In genomic region chr20:58997141-58997770, GRCh38 we compare ENCODE assay signal across 26 cellular contexts. TPM values are rescaled to one million over a fixed set of nuclear protein-coding genes. Genes with fewer than 3 reads are reported as not detected.
DNase-seq lines count a peak whose midpoint lies in the region; ATAC-seq and TF ChIP-seq lines count a peak whose summit lies in the region.
"Had no signal": no experiment of that assay in that cellular context is flagged by ENCODE, and none has a peak within 500 bp of the region (broad histone marks: within the 10 kb centered on the region; RNA-seq: fewer than 3 reads in every experiment).

No MANE protein-coding gene starts in this region.

- H3K36me3 Mint-ChIP-seq in activated CD8-positive, alpha-beta T cell treated with anti-CD3 and anti-CD28 coated beads, Interleukin-2, amount 10 ng/mL, durations not matched to agents 7 days and 5 days (ENCODE audit: low read depth): peaks cover 61% of the 10 kb centered on the region
- H3K36me3 Mint-ChIP-seq in activated CD8-positive, alpha-beta T cell treated with anti-CD3 and anti-CD28 coated beads for 36 hours (ENCODE audit: low read depth): peaks cover 39% of the 10 kb centered on the region
- no peaks in the 10 kb centered on the region for H3K36me3 Mint-ChIP-seq in glutamatergic neuron (ENCODE audit: unreplicated experiment)
- peaks cover 31% of the 10 kb centered on the region for H3K36me3 Mint-ChIP-seq in type B pancreatic cell

- no peaks in the 10 kb centered on the region for H3K27me3 Mint-ChIP-seq in activated CD8-positive, alpha-beta T cell treated with anti-CD3 and anti-CD28 coated beads, Interleukin-2, amount 10 ng/mL, durations not matched to agents 7 days and 5 days (ENCODE audit: low read depth)
- no peaks in the 10 kb centered on the region for H3K27me3 Mint-ChIP-seq in activated CD8-positive, alpha-beta T cell treated with anti-CD3 and anti-CD28 coated beads for 36 hours
- H3K27me3 Mint-ChIP-seq in glutamatergic neuron (ENCODE audit: unreplicated experiment) (peaks cover 6% of the 10 kb centered on the region), type B pancreatic cell (no peaks in the 10 kb centered on the region)
- H3K27me3 Mint-ChIP-seq: effector memory CD8-positive, alpha-beta T cell had no signal

- H3K4me1 Mint-ChIP-seq in activated CD8-positive, alpha-beta T cell treated with anti-CD3 and anti-CD28 coated beads, Interleukin-2, amount 10 ng/mL, durations not matched to agents 7 days and 5 days (ENCODE audit: low read depth): peaks cover 3% of the 10 kb centered on the region
- H3K4me1 Mint-ChIP-seq in activated CD8-positive, alpha-beta T cell treated with anti-CD3 and anti-CD28 coated beads for 36 hours (ENCODE audit: low read depth): no peaks in the 10 kb centered on the region
- H3K4me1 Mint-ChIP-seq in glutamatergic neuron (ENCODE audit: low read depth, unreplicated experiment) (peaks cover 4% of the 10 kb centered on the region), type B pancreatic cell (ENCODE audit: unreplicated experiment) (no peaks in the 10 kb centered on the region)

- no peak overlapping the region for H3K4me3 Mint-ChIP-seq in activated CD8-positive, alpha-beta T cell treated with anti-CD3 and anti-CD28 coated beads, Interleukin-2, amount 10 ng/mL, durations not matched to agents 7 days and 5 days
- no peak overlapping the region for H3K4me3 Mint-ChIP-seq in activated CD8-positive, alpha-beta T cell treated with anti-CD3 and anti-CD28 coated beads for 36 hours
- H3K4me3 Mint-ChIP-seq in glutamatergic neuron (ENCODE audit: unreplicated experiment): peak overlapping the region; percentile 5
- no peak overlapping the region for H3K4me3 Mint-ChIP-seq in type B pancreatic cell
- H3K4me3 Mint-ChIP-seq: effector memory CD8-positive, alpha-beta T cell had no signal

- H3K4me3 ChIP-seq in BE2C (ENCODE audit: low read depth, low read length): no peak overlapping the region
- H3K4me3 ChIP-seq: lung, smooth muscle cell, tibial artery had no signal

- H3K27ac ChIP-seq in RWPE1: peak overlapping the region; percentile 52; the same call in 1 of the 2 replicates
- H3K27ac ChIP-seq: tibial artery had no signal

- CTCF ChIA-PET in activated CD8-positive, alpha-beta T cell treated with anti-CD3 and anti-CD28 coated beads, Interleukin-2, amount 10 ng/mL, durations not matched to agents 7 days and 5 days (lab: Charles Lee): no interaction called here
- CTCF ChIA-PET in activated CD8-positive, alpha-beta T cell treated with anti-CD3 and anti-CD28 coated beads for 36 hours (lab: Charles Lee): no interaction called here
- CTCF ChIA-PET in RWPE1 (lab: Yijun Ruan, JAX): interaction anchor here (0.6 to 0.7 kb wide), 2 partner anchors 18 to 787 kb away, joined by 3 to 4 read pairs; no protein-coding TSS in a partner anchor

- intact Hi-C loops in activated CD8-positive, alpha-beta T cell treated with anti-CD3 and anti-CD28 coated beads for 36 hours (cut with micrococcal nuclease): no loop called here

- H3K9me3 ChIP-seq in BE2C: no peaks in the 10 kb centered on the region
- H3K9me3 ChIP-seq: Caco-2, tibial artery had no signal

- no peak for DNase-seq in activated CD8-positive, alpha-beta T cell treated with anti-CD3 and anti-CD28 coated beads, Interleukin-2, amount 10 ng/mL, durations not matched to agents 7 days and 5 days
- DNase-seq in activated CD8-positive, alpha-beta T cell treated with anti-CD3 and anti-CD28 coated beads for 36 hours: no peak
- DNase-seq in RWPE1 (ENCODE audit: low spot score) (no peak), glutamatergic neuron (no peak), type B pancreatic cell (ENCODE audit: extremely low spot score, unreplicated experiment) (no peak), foreskin melanocyte (no peak), GF-D8 (lab: John Stamatoyannopoulos, UW) (no peak), BE2C (no peak)
- DNase-seq: activated CD4-positive, CD25-positive, alpha-beta regulatory T cell treated with anti-CD3 and anti-CD28 coated beads, Interleukin-2, amount 50 U/mL, for 72 hours; activated CD8-positive, alpha-beta memory T cell treated with anti-CD3 and anti-CD28 coated beads for 24 hours; activated naive CD4-positive, alpha-beta T cell treated with anti-CD3 and anti-CD28 coated beads, Interleukin-2, amount 50 U/mL, for 16 hours; activated T-cell treated with anti-CD3 and anti-CD28 coated beads, Interleukin-2, amount 50 U/mL, for 48 hours; Caco-2; effector memory CD8-positive, alpha-beta T cell; NCI-H146; NCI-H526 treated with DMSO at 0.1 percent for 48 hours; nucleus accumbens; stimulated activated CD4-positive, alpha-beta T cell treated with anti-CD3 and anti-CD28 coated beads, Interleukin-2, amount 100 ng/mL, for 48 hours; stimulated activated naive CD8-positive, alpha-beta T cell treated with anti-CD3 and anti-CD28 coated beads, Interleukin-15, Interleukin-2, amounts not matched to agents 100 U/mL and 50 U/mL, for 24 hours; tibial artery had no signal

- POLR2A ChIA-PET in activated CD8-positive, alpha-beta T cell treated with anti-CD3 and anti-CD28 coated beads, Interleukin-2, amount 10 ng/mL, durations not matched to agents 7 days and 5 days (lab: Charles Lee): no interaction called here
- POLR2A ChIA-PET in activated CD8-positive, alpha-beta T cell treated with anti-CD3 and anti-CD28 coated beads for 36 hours (lab: Charles Lee): interaction anchor here (1.3 to 2.0 kb wide), 3 partner anchors 11 to 18 kb away, joined by 3 to 13 read pairs (median 5); no protein-coding TSS in a partner anchor
- POLR2A ChIA-PET in RWPE1 (lab: Yijun Ruan, JAX; ENCODE audit: low non-redundant PET): no interaction called here

- no peaks in the 10 kb centered on the region for H3K4me1 ChIP-seq in BE2C
- H3K4me1 ChIP-seq: tibial artery had no signal

- H3K36me3 ChIP-seq in BE2C: peaks cover 38% of the 10 kb centered on the region

- no peak for TF ChIP-seq CTCF in activated CD8-positive, alpha-beta T cell treated with anti-CD3 and anti-CD28 coated beads for 36 hours (IDR thresholded peaks at IDR 0.05)
- TF ChIP-seq CTCF in RWPE1 (conservative IDR thresholded peaks at IDR 0.05; ENCODE audit: low read depth): no peak
- TF ChIP-seq CTCF in glutamatergic neuron (IDR thresholded peaks at IDR 0.05; ENCODE audit: partially characterized antibody, unreplicated experiment): no peak
- TF ChIP-seq CTCF in type B pancreatic cell (conservative IDR thresholded peaks at IDR 0.05): peak; percentile 17
- no peak for TF ChIP-seq CTCF in BE2C (IDR thresholded peaks at IDR 0.05; ENCODE audit: low read depth, low read length)

- peak overlapping the region; percentile 46 for H3K27ac Mint-ChIP-seq in activated CD8-positive, alpha-beta T cell treated with anti-CD3 and anti-CD28 coated beads, Interleukin-2, amount 10 ng/mL, durations not matched to agents 7 days and 5 days
- H3K27ac Mint-ChIP-seq in activated CD8-positive, alpha-beta T cell treated with anti-CD3 and anti-CD28 coated beads for 36 hours: no peak overlapping the region
- H3K27ac Mint-ChIP-seq in glutamatergic neuron (ENCODE audit: unreplicated experiment): no peak overlapping the region
- H3K27ac Mint-ChIP-seq in type B pancreatic cell: peak overlapping the region; percentile 9

- H3K9me3 Mint-ChIP-seq in activated CD8-positive, alpha-beta T cell treated with anti-CD3 and anti-CD28 coated beads, Interleukin-2, amount 10 ng/mL, durations not matched to agents 7 days and 5 days (ENCODE audit: insufficient read depth): no peaks in the 10 kb centered on the region
- no peaks in the 10 kb centered on the region for H3K9me3 Mint-ChIP-seq in activated CD8-positive, alpha-beta T cell treated with anti-CD3 and anti-CD28 coated beads for 36 hours
- H3K9me3 Mint-ChIP-seq in glutamatergic neuron (ENCODE audit: unreplicated experiment): peaks cover 1% of the 10 kb centered on the region
- H3K9me3 Mint-ChIP-seq in type B pancreatic cell: no peaks in the 10 kb centered on the region
- H3K9me3 Mint-ChIP-seq: effector memory CD8-positive, alpha-beta T cell had no signal

- ATAC-seq in activated CD8-positive, alpha-beta T cell treated with anti-CD3 and anti-CD28 coated beads, Interleukin-2, amount 10 ng/mL, durations not matched to agents 7 days and 5 days: no peak
- no peak for ATAC-seq in activated CD8-positive, alpha-beta T cell treated with anti-CD3 and anti-CD28 coated beads for 36 hours
- ATAC-seq: effector memory CD8-positive, alpha-beta T cell; Right ventricle myocardium inferior; stimulated activated naive CD8-positive, alpha-beta T cell treated with anti-CD3 and anti-CD28 coated beads, Interleukin-15, Interleukin-2, amounts not matched to agents 100 U/mL and 50 U/mL, for 24 hours had no signal

- no peaks in the 10 kb centered on the region for H3K27me3 ChIP-seq in BE2C
- H3K27me3 ChIP-seq: tibial artery had no signal

RNA-seq across cellular contexts. Expression of gene CTSZ, which starts 9.8 kb away (rescaled TPM):
- 10 to 100 TPM; 42.4 to 44.0 TPM for total RNA-seq in activated CD8-positive, alpha-beta T cell treated with anti-CD3 and anti-CD28 coated beads, Interleukin-2, amount 10 ng/mL, durations not matched to agents 7 days and 5 days
- 10 to 100 TPM; 17.9 to 18.4 TPM for total RNA-seq in activated CD8-positive, alpha-beta T cell treated with anti-CD3 and anti-CD28 coated beads for 36 hours
- total RNA-seq in glutamatergic neuron (ENCODE audit: unreplicated experiment): 13.1 TPM
- total RNA-seq in type B pancreatic cell (ENCODE audit: low replicate concordance): 71.9 and 75.9 TPM in 2 replicates
- polyA plus RNA-seq in BE2C (2012; ENCODE audit: insufficient read depth, insufficient read length, low read depth): 2.2 TPM

RNA-seq across cellular contexts. Expression of gene NELFCD, which starts 16.2 kb away (rescaled TPM):
- 10 to 100 TPM; 89.0 to 89.5 TPM for total RNA-seq in activated CD8-positive, alpha-beta T cell treated with anti-CD3 and anti-CD28 coated beads, Interleukin-2, amount 10 ng/mL, durations not matched to agents 7 days and 5 days
- 100 to 1,000 TPM; 106 to 120 TPM for total RNA-seq in activated CD8-positive, alpha-beta T cell treated with anti-CD3 and anti-CD28 coated beads for 36 hours
- total RNA-seq in glutamatergic neuron (ENCODE audit: unreplicated experiment): 112 TPM
- 73.0 and 110 TPM in 2 replicates for total RNA-seq in type B pancreatic cell (ENCODE audit: low replicate concordance)
- polyA plus RNA-seq in BE2C (2012; ENCODE audit: insufficient read depth, insufficient read length, low read depth): 199 TPM

RNA-seq across cellular contexts. Expression of gene TUBB1, which starts 22.0 kb away (rescaled TPM):
- total RNA-seq in activated CD8-positive, alpha-beta T cell treated with anti-CD3 and anti-CD28 coated beads, Interleukin-2, amount 10 ng/mL, durations not matched to agents 7 days and 5 days: not detected
- total RNA-seq in activated CD8-positive, alpha-beta T cell treated with anti-CD3 and anti-CD28 coated beads for 36 hours: not detected
- total RNA-seq in glutamatergic neuron (ENCODE audit: unreplicated experiment) (not detected), type B pancreatic cell (ENCODE audit: low replicate concordance) (0.46 and 0.52 TPM in 2 replicates)
- polyA plus RNA-seq in BE2C (2012; ENCODE audit: insufficient read depth, insufficient read length, low read depth): 0.36 TPM
- total RNA-seq: astrocyte, HT1080, renal cortical epithelial cell had no signal
- polyA plus RNA-seq: smooth muscle cell had no signal

RNA-seq across cellular contexts. Expression of gene ATP5F1E, which starts 34.9 kb away (rescaled TPM):
- 10 to 100 TPM; 97.8 to 98.8 TPM for total RNA-seq in activated CD8-positive, alpha-beta T cell treated with anti-CD3 and anti-CD28 coated beads, Interleukin-2, amount 10 ng/mL, durations not matched to agents 7 days and 5 days
- 10 to 100 TPM; 67.4 to 68.8 TPM for total RNA-seq in activated CD8-positive, alpha-beta T cell treated with anti-CD3 and anti-CD28 coated beads for 36 hours
- total RNA-seq in glutamatergic neuron (ENCODE audit: unreplicated experiment): 53.5 TPM
- total RNA-seq in type B pancreatic cell (ENCODE audit: low replicate concordance): 75.6 and 81.8 TPM in 2 replicates
- 324 TPM for polyA plus RNA-seq in BE2C (2012; ENCODE audit: insufficient read depth, insufficient read length, low read depth)

RNA-seq across cellular contexts. Expression of gene PRELID3B, which starts 45.3 kb away (rescaled TPM):
- total RNA-seq in activated CD8-positive, alpha-beta T cell treated with anti-CD3 and anti-CD28 coated beads, Interleukin-2, amount 10 ng/mL, durations not matched to agents 7 days and 5 days: 10 to 100 TPM; 80.1 to 81.6 TPM
- 100 to 1,000 TPM; 140 to 145 TPM for total RNA-seq in activated CD8-positive, alpha-beta T cell treated with anti-CD3 and anti-CD28 coated beads for 36 hours
- total RNA-seq in glutamatergic neuron (ENCODE audit: unreplicated experiment) (65.5 TPM), type B pancreatic cell (ENCODE audit: low replicate concordance) (45.9 and 54.9 TPM in 2 replicates)
- polyA plus RNA-seq in BE2C (2012; ENCODE audit: insufficient read depth, insufficient read length, low read depth): 104 TPM

Comparison
In these comparisons a context has a peak if more than half of its experiments do, and no peak if none do; other contexts are left out.
1. H3K27ac Mint-ChIP-seq: peak in activated CD8-positive, alpha-beta T cell treated with anti-CD3 and anti-CD28 coated beads, Interleukin-2, amount 10 ng/mL, durations not matched to agents 7 days and 5 days (single experiment) and type B pancreatic cell (single experiment); none in activated CD8-positive, alpha-beta T cell treated with anti-CD3 and anti-CD28 coated beads for 36 hours (single experiment) and glutamatergic neuron (single experiment).